1 cellular context compared by ENCODE assay signal in the genomic region with DNA sequence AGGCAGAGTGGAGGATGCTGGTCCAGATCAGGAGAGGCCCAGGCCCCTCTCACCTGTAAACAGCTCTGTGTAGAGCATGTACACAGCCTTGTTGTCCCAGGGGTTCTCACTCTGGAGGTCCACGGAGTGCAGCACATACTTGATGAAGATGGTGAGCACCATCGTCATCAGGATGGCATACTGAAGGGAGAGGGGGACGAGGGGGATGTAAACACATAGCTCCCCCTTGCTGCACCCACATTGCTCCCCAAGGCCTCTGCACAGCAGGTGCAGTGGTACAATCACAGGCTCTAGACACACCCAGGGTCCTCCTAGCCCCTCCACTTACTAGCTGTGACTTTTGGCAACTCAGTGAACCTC.
TF ChIP-seq lines count a peak whose summit lies in the region.

No MANE protein-coding gene starts in this region.

TF ChIP-seq in GM12878, 131 proteins besides CTCF, POLR2A, EP300 and RAD21:
- TF ChIP-seq PAX5 (IDR thresholded peaks at IDR 0.05; ENCODE audit: borderline replicate concordance, low read depth, low read length) (no peak), POLR2AphosphoS5 (IDR thresholded peaks at IDR 0.05; ENCODE audit: low read length) (0 out of 2 replicates have a peak, but pooled peaks have one; percentile 26)
